Comparison of ENCODE assay signal across 25 cellular contexts in the genomic region with DNA sequence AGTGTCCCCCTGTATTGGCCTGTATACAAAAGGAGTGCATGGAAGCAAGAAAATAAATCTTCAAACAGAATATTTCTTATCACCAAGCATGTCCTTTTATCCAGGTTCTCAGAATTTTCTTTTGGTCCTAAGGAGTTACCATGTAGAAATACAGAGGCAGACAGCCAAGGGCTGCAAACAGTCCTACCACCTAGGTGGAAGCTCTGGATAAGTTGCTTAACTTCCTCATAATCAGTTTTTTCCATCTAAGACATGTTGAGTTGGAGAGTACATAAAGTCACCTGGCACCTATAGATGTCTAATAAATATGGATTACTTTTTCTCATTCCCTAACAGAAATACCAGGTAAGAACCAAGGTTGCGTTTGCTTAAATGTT. TPM values are rescaled to one million over a fixed set of nuclear protein-coding genes. Genes with fewer than 3 reads are reported as not detected.
A peak's percentile ranks its signal among the peaks of the same experiment; 100 is the strongest.
DNase-seq lines count a peak whose midpoint lies in the region; ATAC-seq and TF ChIP-seq lines count a peak whose summit lies in the region.
"Had no signal": no experiment of that assay in that cellular context is flagged by ENCODE, and none has a peak within 500 bp of the region (broad histone marks: within the 10 kb centered on the region; RNA-seq: fewer than 3 reads in every experiment).

No MANE protein-coding gene starts in this region.

- H3K27ac ChIP-seq in SK-N-SH (ENCODE audit: low read depth in 2 of 2, low read length in 1 of 2) (peak overlapping the region in 1 of 2 experiments; percentile 58; a peak in 3 of 4 replicates), mammary epithelial cell (ENCODE audit: insufficient read depth, low read depth, low read length) (peak overlapping the region; percentile 19), mesenchymal stem cell (ENCODE audit: low read length, poor library complexity, severe bottlenecking) (no peak overlapping the region)
- H3K27ac ChIP-seq: 22Rv1, hepatocyte, transverse colon had no signal

- H2BK15ac ChIP-seq in mesenchymal stem cell (ENCODE audit: low read depth, poor library complexity, severe bottlenecking), result no peak overlapping the region

- TF ChIP-seq RAD21 in SK-N-SH (IDR thresholded peaks at IDR 0.05; ENCODE audit: low read length), result no peak

- no peak overlapping the region for H4K8ac ChIP-seq in mesenchymal stem cell (ENCODE audit: low read length)

- H3K4me3 ChIP-seq in SK-N-SH (ENCODE audit: low read depth in 2 of 2, low read length in 1 of 2) (peak overlapping the region in 1 of 2 experiments; percentile 43; a peak in 2 of 4 replicates), mammary epithelial cell (replicated peaks in 1 of 3; ENCODE audit: insufficient read depth in 1 of 3, low read depth in 2 of 3, low read length in 3 of 3) (no peak overlapping the region), mesenchymal stem cell (ENCODE audit: insufficient read depth in 1 of 2, low read depth in 1 of 2, low read length in 2 of 2) (peak overlapping the region in 1 of 2 experiments; percentile 40)
- H3K4me3 ChIP-seq: GM23338, hepatocyte, transverse colon had no signal

- H3K9ac ChIP-seq in SK-N-SH (no peak overlapping the region; the same call in 1 of the 2 replicates), mammary epithelial cell (ENCODE audit: insufficient read depth, low read length) (no peak overlapping the region), mesenchymal stem cell (ENCODE audit: low read length) (peak overlapping the region; percentile 22)

- H2BK120ac ChIP-seq in mesenchymal stem cell (ENCODE audit: low read depth, low read length), result no peak overlapping the region

- no peak overlapping the region for H2AFZ ChIP-seq in SK-N-SH (ENCODE audit: low read depth)
- no peak overlapping the region for H2AFZ ChIP-seq in mammary epithelial cell (ENCODE audit: low read depth, low read length)
- H2AFZ ChIP-seq in mesenchymal stem cell (ENCODE audit: low read depth, low read length), result no peak overlapping the region
- H2AFZ ChIP-seq: hepatocyte had no signal

- intact Hi-C loops in mammary epithelial cell (cut with micrococcal nuclease), result loop anchor here (2.0 kb wide), 1 partner anchor 18 kb away; no protein-coding TSS in a partner anchor

- H3K36me3 ChIP-seq in SK-N-SH (replicated peaks in 1 of 2; ENCODE audit: control insufficient read depth in 1 of 2, insufficient read depth in 2 of 2, low read length in 1 of 2) (peaks cover 8 to 81% of the 10 kb centered on the region in 2 experiments), mammary epithelial cell (ENCODE audit: insufficient read depth, low read length) (peaks cover 39% of the 10 kb centered on the region), mesenchymal stem cell (ENCODE audit: control insufficient read depth in 1 of 2, insufficient read depth in 2 of 2, low read depth in 1 of 2, low read length in 2 of 2) (peaks cover 0 to 65% of the 10 kb centered on the region in 2 experiments)
- H3K36me3 ChIP-seq: transverse colon had no signal

- H2BK5ac ChIP-seq in mesenchymal stem cell (ENCODE audit: low read depth, low read length, poor library complexity, severe bottlenecking), result no peak overlapping the region

- in situ Hi-C loops in mammary epithelial cell (cut with MboI; ENCODE audit: low sequenced_read_pairs in 2 of 2), result loop anchor here in 1 of 2 donors (25.0 kb wide), 1 partner anchor 711 kb away; a partner anchor contains a TSS

- H2BK12ac ChIP-seq in mesenchymal stem cell (ENCODE audit: low read length in 2 of 2), result no peak overlapping the region

- H3K4me1 ChIP-seq in SK-N-SH (ENCODE audit: control insufficient read depth in 1 of 2, insufficient read depth in 2 of 2, low read depth in 1 of 2, low read length in 1 of 2), result peaks cover 2 to 15% of the 10 kb centered on the region in 2 experiments; a peak in 3 of 4 replicates
- peaks cover 75% of the 10 kb centered on the region for H3K4me1 ChIP-seq in mammary epithelial cell (ENCODE audit: insufficient read depth, low read length)
- peaks cover 7% of the 10 kb centered on the region for H3K4me1 ChIP-seq in mesenchymal stem cell (ENCODE audit: control insufficient read depth, insufficient read depth, low read depth, low read length)
- H3K4me1 ChIP-seq: transverse colon had no signal

- H3K79me1 ChIP-seq in mesenchymal stem cell (replicated peaks; ENCODE audit: low read length, poor library complexity, severe bottlenecking), result no peaks in the 10 kb centered on the region

- no peaks in the 10 kb centered on the region for H3K9me3 ChIP-seq in SK-N-SH
- no peaks in the 10 kb centered on the region for H3K9me3 ChIP-seq in mammary epithelial cell (replicated peaks; ENCODE audit: insufficient read depth, low read length)
- H3K9me3 ChIP-seq in mesenchymal stem cell (ENCODE audit: control insufficient read depth, low read length), result no peaks in the 10 kb centered on the region
- H3K9me3 ChIP-seq: transverse colon had no signal

- H3K4me2 ChIP-seq in SK-N-SH (peak overlapping the region; percentile 66), mammary epithelial cell (ENCODE audit: insufficient read depth, low read depth, low read length) (peak overlapping the region; percentile 73), mesenchymal stem cell (ENCODE audit: low read length, poor library complexity, severe bottlenecking) (no peak overlapping the region)
- H3K4me2 ChIP-seq: GM23338, hepatocyte had no signal

- no peak overlapping the region for H3K4ac ChIP-seq in mesenchymal stem cell (ENCODE audit: low read depth in 1 of 2, low read length in 2 of 2)

- no peak overlapping the region for H3K18ac ChIP-seq in mesenchymal stem cell (ENCODE audit: low read depth in 1 of 2, low read length in 2 of 2)

- TF ChIP-seq CTCF in SK-N-SH (IDR thresholded peaks at IDR 0.05), result no peak
- TF ChIP-seq CTCF in mammary epithelial cell (conservative IDR thresholded peaks at IDR 0.05 in 1 of 2, IDR thresholded peaks at IDR 0.05 in 1 of 2; ENCODE audit: extremely low read depth in 1 of 2, insufficient read depth in 1 of 2, low read depth in 1 of 2, low read length in 2 of 2), result no peak

- BruUV-seq in mammary epithelial cell (replicated peaks; lab: Mats Ljungman, UMichigan), result no TSS peak

- POLR2A ChIA-PET in SK-N-SH (lab: Yijun Ruan, JAX), result no interaction called here

- peaks cover 61% of the 10 kb centered on the region for H3F3A ChIP-seq in SK-N-SH (replicated peaks; ENCODE audit: insufficient read depth)

- DNase-seq in SK-N-SH (no peak), mammary epithelial cell (no peak), mesenchymal stem cell (no peak), CD1c-positive myeloid dendritic cell (ENCODE audit: extremely low spot score) (no peak)
- DNase-seq in stimulated activated CD4-positive, alpha-beta T cell treated with anti-CD3 and anti-CD28 coated beads, Interleukin-4, amount 100 ng/mL, for 1 hour, result no peak
- DNase-seq: activated CD4-positive, alpha-beta memory T cell treated with anti-CD3 and anti-CD28 coated beads for 36 hours; activated CD4-positive, alpha-beta T cell treated with anti-CD3 and anti-CD28 coated beads for 1 hour; activated T-cell treated with anti-CD3 and anti-CD28 coated beads, Interleukin-2, amount 50 U/mL, for 72 hours; Calu3; CD4-positive, CD25-positive, alpha-beta regulatory T cell; NCI-H1105 treated with DMSO at 0.1 percent for 48 hours; NCI-H1930; NCI-H2171 treated with DMSO at 0.1 percent for 48 hours; NCI-H510A treated with DMSO at 0.1 percent for 48 hours; OCI-M1; SHP77 treated with DMSO at 0.1 percent for 48 hours; transverse colon had no signal

- no peaks in the 10 kb centered on the region for H3K27me3 ChIP-seq in SK-N-SH (ENCODE audit: insufficient read depth)
- H3K27me3 ChIP-seq in mammary epithelial cell (ENCODE audit: insufficient read depth, low read length), result no peaks in the 10 kb centered on the region
- H3K27me3 ChIP-seq in mesenchymal stem cell (ENCODE audit: control insufficient read depth in 1 of 2, insufficient read depth in 1 of 2, low read length in 2 of 2), result no peaks in the 10 kb centered on the region
- H3K27me3 ChIP-seq: hepatocyte, transverse colon had no signal

- CTCF ChIA-PET in SK-N-SH (lab: Yijun Ruan, JAX) (no interaction called here), mammary epithelial cell (lab: Charles Lee; ENCODE audit: low non-redundant PET) (no interaction called here)

- TF ChIP-seq EP300 in SK-N-SH (IDR thresholded peaks at IDR 0.05; ENCODE audit: borderline replicate concordance in 1 of 2, low read depth in 1 of 2, low read length in 1 of 2), result no peak

- no peaks in the 10 kb centered on the region for H3K9me2 ChIP-seq in SK-N-SH

- H4K91ac ChIP-seq in mesenchymal stem cell (ENCODE audit: low read length), result no peak overlapping the region

- H3K79me2 ChIP-seq in SK-N-SH (ENCODE audit: insufficient read depth) (peaks cover 100% of the 10 kb centered on the region), mammary epithelial cell (ENCODE audit: insufficient read depth, low read length) (peaks cover 94% of the 10 kb centered on the region)
- H3K79me2 ChIP-seq: hepatocyte had no signal

- H2AK5ac ChIP-seq in mesenchymal stem cell (ENCODE audit: low read length, severe bottlenecking), result no peak overlapping the region

- dilution Hi-C loops in mammary epithelial cell (cut with HindIII; ENCODE audit: low sequenced_read_pairs), result loop anchor here (5.0 kb wide), 1 partner anchor 71 kb away; no protein-coding TSS in a partner anchor

- H3K23ac ChIP-seq in mesenchymal stem cell (ENCODE audit: low read length in 2 of 2), result no peak overlapping the region

- no peak overlapping the region for H3K14ac ChIP-seq in mesenchymal stem cell (ENCODE audit: low read length in 2 of 2)

- peaks cover 57% of the 10 kb centered on the region for H4K20me1 ChIP-seq in SK-N-SH (ENCODE audit: insufficient read depth)
- H4K20me1 ChIP-seq in mammary epithelial cell (ENCODE audit: insufficient read depth, low read length), result no peaks in the 10 kb centered on the region

- ATAC-seq in SK-N-SH treated with all-trans-retinoic acid at 6 μM for 48 hours (no peak), GM21619 (IDR thresholded peaks at IDR 0.05; ENCODE audit: unreplicated experiment) (no peak), GM18498 (IDR thresholded peaks at IDR 0.05; ENCODE audit: unreplicated experiment) (no peak)
- ATAC-seq: activated T-cell treated with anti-CD3 and anti-CD28 coated beads, Interleukin-2, amount 50 U/mL, for 72 hours; GM23338 had no signal

- WGBS in SK-N-SH (ENCODE audit: low lambda C conversion rate), result 96% methylated on average over 1 of the region's 1 CpG
- 93% methylated on average over 1 of the region's 1 CpG for WGBS in mammary epithelial cell (ENCODE audit: low coverage, missing lambda C conversion rate)
- WGBS in mesenchymal stem cell, result 100% methylated on average over 1 of the region's 1 CpG

TF ChIP-seq in SK-N-SH treated with all-trans-retinoic acid at 6 μM for 48 hours, 23 proteins besides CTCF, POLR2A, EP300 and RAD21 (continues in another document):
- no peak for TF ChIP-seq ESRRG (CRISPR knock-in tag; IDR thresholded peaks at IDR 0.05)
- no peak for TF ChIP-seq ZFP30 (CRISPR knock-in tag; IDR thresholded peaks at IDR 0.05)
- TF ChIP-seq GLIS3 (CRISPR knock-in tag; IDR thresholded peaks at IDR 0.05), result no peak
- TF ChIP-seq RARB (CRISPR knock-in tag; IDR thresholded peaks at IDR 0.05), result no peak

RNA-seq across cellular contexts. Expression of a gene that starts 57.0 kb away (rescaled TPM):
- 0.18 TPM in 1 of 2 replicates, not detected in the other for polyA plus RNA-seq in SK-N-SH (2012; rRNA removed)
- not detected in 2 replicates for polyA plus RNA-seq in SK-N-SH (2012; cell fraction: cytosol; rRNA removed)
- polyA plus RNA-seq in SK-N-SH (2012; cell fraction: nucleus; rRNA removed), result 0.27 and 1.1 TPM in 2 replicates
- 1 to 10 TPM; 5.2 to 5.6 TPM for total RNA-seq in mammary epithelial cell
- not detected for polyA plus RNA-seq in mammary epithelial cell
- polyA minus RNA-seq in mammary epithelial cell, result not detected
- not detected for polyA plus RNA-seq in mesenchymal stem cell (2013, experiment 1 of 2)
- polyA plus RNA-seq in mesenchymal stem cell (2013, experiment 2 of 2), result not detected
- total RNA-seq: activated CD4-positive, alpha-beta memory T cell treated with anti-CD3 and anti-CD28 coated beads for 36 hours; activated T-cell treated with anti-CD3 and anti-CD28 coated beads, Interleukin-2, amount 50 U/mL, for 72 hours; Calu3; CD4-positive, CD25-positive, alpha-beta regulatory T cell; GM23338; HT-29; transverse colon had no signal
- polyA plus RNA-seq: CD4-positive, CD25-positive, alpha-beta regulatory T cell; GM23338; neural cell had no signal
